ENCODE assay signal across 16 cellular contexts in the genomic region with DNA sequence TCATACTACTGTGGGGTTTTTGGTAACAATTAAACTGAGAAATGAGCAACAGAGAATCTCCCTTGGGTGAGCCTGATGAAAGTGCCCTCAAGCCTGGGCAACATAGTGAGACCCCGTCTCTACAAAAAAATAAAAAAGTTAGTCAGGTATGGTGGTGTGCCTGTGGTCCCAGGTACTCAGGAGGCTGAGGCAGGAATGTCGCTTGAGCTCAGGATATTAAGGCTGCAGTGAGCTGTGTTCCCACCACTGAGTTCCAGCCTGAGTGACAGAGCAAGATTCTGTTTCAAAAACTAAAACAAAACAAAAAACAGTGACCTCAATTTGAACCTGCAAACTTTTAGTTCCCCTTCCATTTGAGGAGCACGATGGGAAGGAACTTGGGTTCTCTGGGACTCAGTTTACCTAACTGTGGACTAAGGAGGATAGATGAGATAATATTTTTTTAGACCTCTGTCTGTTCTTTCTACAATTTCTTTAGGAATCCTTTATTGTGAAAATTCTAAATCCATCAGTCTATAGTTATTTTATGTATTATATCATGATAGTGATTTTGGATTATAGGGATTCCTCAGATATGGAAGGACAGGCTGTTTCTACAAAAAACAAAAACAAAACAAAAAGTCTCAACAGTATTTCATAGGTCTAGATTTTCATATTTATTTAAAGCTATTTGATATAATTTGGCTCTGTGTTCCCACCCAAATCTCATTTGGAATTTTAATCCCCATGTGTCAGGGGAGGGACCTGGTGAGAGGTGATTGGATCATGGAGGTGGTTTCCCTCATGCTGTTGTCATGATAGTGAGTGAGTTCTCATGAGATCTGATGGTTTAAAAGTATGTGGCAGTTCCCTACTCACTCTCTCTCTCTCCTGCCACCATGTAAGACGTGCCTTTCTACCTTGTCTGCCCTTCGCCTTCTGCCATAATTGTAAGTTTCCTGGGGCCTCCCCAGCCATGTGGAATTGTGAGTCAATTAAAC.
A peak's percentile ranks its signal among the peaks of the same experiment; 100 is the strongest.
DNase-seq lines count a peak whose midpoint lies in the region; ATAC-seq and TF ChIP-seq lines count a peak whose summit lies in the region.
"Had no signal": no experiment of that assay in that cellular context is flagged by ENCODE, and none has a peak within 500 bp of the region (broad histone marks: within the 10 kb centered on the region; RNA-seq: fewer than 3 reads in every experiment).

No MANE protein-coding gene starts in this region.

- no peak overlapping the region for H3K4me2 ChIP-seq in GM23338
- H3K4me2 ChIP-seq: BLaER1 treated with 17β-estradiol and CSF1 and Interleukin-3, amounts not matched to agents 10 nM and 100 nM had no signal

- H3K79me2 ChIP-seq in GM23338 (replicated peaks; ENCODE audit: insufficient read depth), result no peaks in the 10 kb centered on the region

- peaks cover 36% of the 10 kb centered on the region for H3K9me3 ChIP-seq in BE2C
- H3K9me3 ChIP-seq: Caco-2 had no signal

- DNase-seq in BE2C (peak; percentile 94), GM23338 (ENCODE audit: low spot score) (no peak), SK-N-DZ (ENCODE audit: low spot score) (peak; percentile 97), head of caudate nucleus (no peak), NCI-H1092 treated with DMSO at 0.1 percent for 48 hours (lab: John Stamatoyannopoulos, UW) (no peak)
- DNase-seq in activated naive CD4-positive, alpha-beta T cell treated with Interleukin-2 at 50 U/mL for 16 hours, result no peak
- DNase-seq: 8988T; ACHN; Caco-2; Calu3; CD4-positive, alpha-beta T cell; CD8-positive, alpha-beta T cell; DMS79 treated with DMSO at 0.1 percent for 48 hours; GF-D8 had no signal

- ATAC-seq in GM23338, result no peak
- ATAC-seq: CD8-positive, alpha-beta T cell had no signal

- peaks cover 2% of the 10 kb centered on the region for H3K27me3 Mint-ChIP-seq in GM23338 (ENCODE audit: insufficient read depth, low read depth, poor library complexity)
- H3K27me3 Mint-ChIP-seq: CD4-positive, alpha-beta T cell had no signal

- TF ChIP-seq CTCF in BE2C (IDR thresholded peaks at IDR 0.05; ENCODE audit: low read depth, low read length), result no peak
- no peak for TF ChIP-seq CTCF in GM23338 (conservative IDR thresholded peaks at IDR 0.05; ENCODE audit: low read depth in 2 of 2)

- H3K27ac Mint-ChIP-seq in GM23338, result no peak overlapping the region
- H3K27ac Mint-ChIP-seq: CD4-positive, alpha-beta T cell; CD8-positive, alpha-beta T cell had no signal

- H3K36me3 Mint-ChIP-seq in GM23338 (ENCODE audit: low read depth), result peaks cover 7% of the 10 kb centered on the region; the same call in 1 of the 3 replicates
- H3K36me3 Mint-ChIP-seq: CD8-positive, alpha-beta T cell had no signal

- intact Hi-C loops in head of caudate nucleus (cut with DNase I), result no loop called here

- H4K20me1 ChIP-seq in GM23338 (replicated peaks; ENCODE audit: insufficient read depth), result no peaks in the 10 kb centered on the region
- H4K20me1 ChIP-seq: BLaER1 treated with 17β-estradiol and CSF1 and Interleukin-3, amounts not matched to agents 10 nM and 100 nM had no signal

- peaks cover 3% of the 10 kb centered on the region; the same call in 1 of the 3 replicates for H3K9me3 Mint-ChIP-seq in GM23338
- H3K9me3 Mint-ChIP-seq: CD4-positive, alpha-beta T cell; CD8-positive, alpha-beta T cell had no signal

- H3K4me3 ChIP-seq in BE2C (ENCODE audit: low read depth, low read length) (no peak overlapping the region), GM23338 (no peak overlapping the region)
- H3K4me3 ChIP-seq: BLaER1 treated with 17β-estradiol and CSF1 and Interleukin-3, amounts not matched to agents 10 nM and 100 nM had no signal

- no peak overlapping the region for H3K27ac ChIP-seq in GM23338 (ENCODE audit: low read depth)
- H3K27ac ChIP-seq: BLaER1 treated with 17β-estradiol and CSF1 and Interleukin-3, amounts not matched to agents 10 nM and 100 nM; C4-2B had no signal

- H3K4me1 Mint-ChIP-seq in GM23338, result peaks cover 16% of the 10 kb centered on the region

- no peaks in the 10 kb centered on the region for H3K27me3 ChIP-seq in BE2C
- H3K27me3 ChIP-seq in GM23338 (ENCODE audit: insufficient read depth), result no peaks in the 10 kb centered on the region
- H3K27me3 ChIP-seq: BLaER1 treated with 17β-estradiol and CSF1 and Interleukin-3, amounts not matched to agents 10 nM and 100 nM had no signal

- H3K4me1 ChIP-seq in BE2C (peaks cover 19% of the 10 kb centered on the region), GM23338 (ENCODE audit: insufficient read depth) (no peaks in the 10 kb centered on the region; the same call in 1 of the 2 replicates)

- H3K9me2 ChIP-seq in GM23338 (ENCODE audit: insufficient read depth), result peaks cover 3% of the 10 kb centered on the region; the same call in 1 of the 2 replicates

- peak overlapping the region; percentile 11; the same call in 1 of the 2 replicates for H2AFZ ChIP-seq in GM23338

- H3K36me3 ChIP-seq in BE2C, result no peaks in the 10 kb centered on the region
- H3K36me3 ChIP-seq in GM23338 (ENCODE audit: insufficient read depth), result no peaks in the 10 kb centered on the region
- H3K36me3 ChIP-seq: BLaER1 treated with 17β-estradiol and CSF1 and Interleukin-3, amounts not matched to agents 10 nM and 100 nM had no signal

- H3F3A ChIP-seq in GM23338 (replicated peaks; ENCODE audit: low read depth), result no peaks in the 10 kb centered on the region

- no peak overlapping the region for H3K4me3 Mint-ChIP-seq in GM23338
- H3K4me3 Mint-ChIP-seq: CD4-positive, alpha-beta T cell; CD8-positive, alpha-beta T cell had no signal

TF ChIP-seq in GM23338, 12 proteins besides CTCF, POLR2A, EP300 and RAD21 (continues in another document):
- TF ChIP-seq, protein P1, sequence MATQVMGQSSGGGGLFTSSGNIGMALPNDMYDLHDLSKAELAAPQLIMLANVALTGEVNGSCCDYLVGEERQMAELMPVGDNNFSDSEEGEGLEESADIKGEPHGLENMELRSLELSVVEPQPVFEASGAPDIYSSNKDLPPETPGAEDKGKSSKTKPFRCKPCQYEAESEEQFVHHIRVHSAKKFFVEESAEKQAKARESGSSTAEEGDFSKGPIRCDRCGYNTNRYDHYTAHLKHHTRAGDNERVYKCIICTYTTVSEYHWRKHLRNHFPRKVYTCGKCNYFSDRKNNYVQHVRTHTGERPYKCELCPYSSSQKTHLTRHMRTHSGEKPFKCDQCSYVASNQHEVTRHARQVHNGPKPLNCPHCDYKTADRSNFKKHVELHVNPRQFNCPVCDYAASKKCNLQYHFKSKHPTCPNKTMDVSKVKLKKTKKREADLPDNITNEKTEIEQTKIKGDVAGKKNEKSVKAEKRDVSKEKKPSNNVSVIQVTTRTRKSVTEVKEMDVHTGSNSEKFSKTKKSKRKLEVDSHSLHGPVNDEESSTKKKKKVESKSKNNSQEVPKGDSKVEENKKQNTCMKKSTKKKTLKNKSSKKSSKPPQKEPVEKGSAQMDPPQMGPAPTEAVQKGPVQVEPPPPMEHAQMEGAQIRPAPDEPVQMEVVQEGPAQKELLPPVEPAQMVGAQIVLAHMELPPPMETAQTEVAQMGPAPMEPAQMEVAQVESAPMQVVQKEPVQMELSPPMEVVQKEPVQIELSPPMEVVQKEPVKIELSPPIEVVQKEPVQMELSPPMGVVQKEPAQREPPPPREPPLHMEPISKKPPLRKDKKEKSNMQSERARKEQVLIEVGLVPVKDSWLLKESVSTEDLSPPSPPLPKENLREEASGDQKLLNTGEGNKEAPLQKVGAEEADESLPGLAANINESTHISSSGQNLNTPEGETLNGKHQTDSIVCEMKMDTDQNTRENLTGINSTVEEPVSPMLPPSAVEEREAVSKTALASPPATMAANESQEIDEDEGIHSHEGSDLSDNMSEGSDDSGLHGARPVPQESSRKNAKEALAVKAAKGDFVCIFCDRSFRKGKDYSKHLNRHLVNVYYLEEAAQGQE (IDR thresholded peaks at IDR 0.05; ENCODE audit: unreplicated experiment), result no peak
- TF ChIP-seq CREB1 (CRISPR knock-in tag; IDR thresholded peaks at IDR 0.05; ENCODE audit: low read depth), result no peak
- TF ChIP-seq EZH2phosphoT487 (IDR thresholded peaks at IDR 0.05; ENCODE audit: unreplicated experiment), result no peak
- TF ChIP-seq JUNB (IDR thresholded peaks at IDR 0.05; ENCODE audit: unreplicated experiment), result no peak
- TF ChIP-seq NANOG (IDR thresholded peaks at IDR 0.05; ENCODE audit: borderline replicate concordance), result no peak

Comparison
In these comparisons a context has a peak if more than half of its experiments do, and no peak if none do; other contexts are left out.
1. DNase-seq: peak in BE2C (single experiment) and SK-N-DZ (single experiment); none in GM23338 (single experiment), activated naive CD4-positive, alpha-beta T cell treated with Interleukin-2 at 50 U/mL for 16 hours (single experiment), head of caudate nucleus (0 of 42) and NCI-H1092 treated with DMSO at 0.1 percent for 48 hours (single experiment).